In genomic region chr14:63174760-63175191, GRCh38 we compare ENCODE assay signal across 8 cellular contexts. TPM values are rescaled to one million over a fixed set of nuclear protein-coding genes. Genes with fewer than 3 reads are reported as not detected.
DNase-seq lines count a peak whose midpoint lies in the region; ATAC-seq and TF ChIP-seq lines count a peak whose summit lies in the region.

No MANE protein-coding gene starts in this region.

- H3K9ac ChIP-seq in DND-41 (ENCODE audit: low read depth, low read length) (no peak overlapping the region), MM.1S (ENCODE audit: low read length) (no peak overlapping the region)

- ATAC-seq in DND-41 (ENCODE audit: insufficient read depth, low read depth) (no peak), HG02973 (IDR thresholded peaks at IDR 0.05; ENCODE audit: unreplicated experiment) (no peak)

- H4K20me1 ChIP-seq in DND-41 (ENCODE audit: insufficient read depth, low read length) (no peaks in the 10 kb centered on the region), MM.1S (ENCODE audit: insufficient read depth, low read length) (no peaks in the 10 kb centered on the region)

- no peaks in the 10 kb centered on the region for H3K36me3 ChIP-seq in DND-41 (ENCODE audit: insufficient read depth, low read length)
- H3K36me3 ChIP-seq in MM.1S (replicated peaks; ENCODE audit: insufficient read depth, low read length): no peaks in the 10 kb centered on the region

- peak; percentile 46 for TF ChIP-seq CTCF in DND-41 (IDR thresholded peaks at IDR 0.05; ENCODE audit: borderline replicate concordance, extremely low read depth, low read length, poor library complexity, severe bottlenecking)
- TF ChIP-seq CTCF in MM.1S (IDR thresholded peaks at IDR 0.05; ENCODE audit: low read length): peak; percentile 8; the same call in 1 of the 2 replicates

- DNase-seq in DND-41 (no peak), MM.1S (no peak), SK-N-DZ (ENCODE audit: low spot score) (peak; percentile 2), globus pallidus (ENCODE audit: low spot score) (peak; percentile 35), renal cortical epithelial cell (ENCODE audit: low read depth) (peak; percentile 38), mesenteric fat pad (ENCODE audit: low spot score) (no peak)
- DNase-seq in activated CD8-positive, alpha-beta memory T cell treated with anti-CD3 and anti-CD28 coated beads, Interleukin-2, amount 50 U/mL, for 4 hours: no peak

- H3K27me3 ChIP-seq in DND-41 (ENCODE audit: insufficient read depth, low read length, poor library complexity): peaks cover 5% of the 10 kb centered on the region
- H3K27me3 ChIP-seq in MM.1S (replicated peaks; ENCODE audit: insufficient read depth, low read length): no peaks in the 10 kb centered on the region

- H3K4me1 ChIP-seq in DND-41 (ENCODE audit: insufficient read depth, low read length) (no peaks in the 10 kb centered on the region), MM.1S (ENCODE audit: low read length) (no peaks in the 10 kb centered on the region)

- H3K79me2 ChIP-seq in DND-41 (ENCODE audit: insufficient read depth, low read length) (no peaks in the 10 kb centered on the region), MM.1S (ENCODE audit: low read length) (no peaks in the 10 kb centered on the region)

- no peaks in the 10 kb centered on the region for H3F3A ChIP-seq in MM.1S (ENCODE audit: insufficient read depth, low read length)

- H3K9me2 ChIP-seq in MM.1S (replicated peaks; ENCODE audit: insufficient read depth, low read length): no peaks in the 10 kb centered on the region

- H3K4me2 ChIP-seq in DND-41 (ENCODE audit: insufficient read depth, low read length) (no peak overlapping the region), MM.1S (ENCODE audit: low read depth, low read length) (no peak overlapping the region)

- H3K27ac ChIP-seq in DND-41 (ENCODE audit: low read length): no peak overlapping the region
- H3K27ac ChIP-seq in MM.1S (ENCODE audit: low read length): no peak overlapping the region

- no peak overlapping the region for H3K4me3 ChIP-seq in DND-41 (ENCODE audit: low read depth in 1 of 2, low read length in 2 of 2)
- no peak overlapping the region for H3K4me3 ChIP-seq in MM.1S (ENCODE audit: low read length)

- H3K9me3 ChIP-seq in DND-41 (ENCODE audit: insufficient read depth, low read length, severe bottlenecking) (no peaks in the 10 kb centered on the region), MM.1S (replicated peaks; ENCODE audit: insufficient read depth, low read length) (no peaks in the 10 kb centered on the region)

- H2AFZ ChIP-seq in DND-41 (ENCODE audit: low read depth, low read length) (no peak overlapping the region), MM.1S (ENCODE audit: low read length) (no peak overlapping the region)

RNA-seq across cellular contexts. Expression of gene RHOJ, which starts 29.5 kb away (rescaled TPM):
- polyA plus RNA-seq in SK-N-DZ (2014; cell fraction: cytosol; rRNA removed): not detected in 2 replicates
- not detected in 2 replicates for polyA plus RNA-seq in SK-N-DZ (2014; cell fraction: nucleus; rRNA removed)
- total RNA-seq in renal cortical epithelial cell: 0.10 TPM in 1 of 2 replicates, not detected in the other
- 14.5 TPM for total RNA-seq in mesenteric fat pad

Comparison
In these comparisons a context has a peak if more than half of its experiments do, and no peak if none do; other contexts are left out.
1. DNase-seq: peak in SK-N-DZ (single experiment), globus pallidus (single experiment) and renal cortical epithelial cell (single experiment); none in DND-41 (single experiment), MM.1S (single experiment), mesenteric fat pad (single experiment) and activated CD8-positive, alpha-beta memory T cell treated with anti-CD3 and anti-CD28 coated beads, Interleukin-2, amount 50 U/mL, for 4 hours (single experiment).
2. RNA of gene RHOJ, which starts 29.5 kb away (total RNA-seq): 14.5 TPM in mesenteric fat pad (single experiment); 0.10 TPM in renal cortical epithelial cell; every median in the first group is over 10 times any median in the second.